Comparison of ENCODE assay signal across 8 cellular contexts in genomic region chr5:131640043-131640856, GRCh38. TPM values are rescaled to one million over a fixed set of nuclear protein-coding genes. Genes with fewer than 3 reads are reported as not detected.
DNase-seq lines count a peak whose midpoint lies in the region; ATAC-seq and TF ChIP-seq lines count a peak whose summit lies in the region.

No MANE protein-coding gene starts in this region.

- H3K4me1 Mint-ChIP-seq in IgD-negative memory B cell = peaks cover 14 to 22% (median 19%) of the 10 kb centered on the region in 3 donors
- peaks cover 7% of the 10 kb centered on the region for H3K4me1 Mint-ChIP-seq in progenitor cell of endocrine pancreas (ENCODE audit: low read depth)

- intact Hi-C loops in testis (cut with DNase I; ENCODE audit: low total_unique reads) = no loop called here

- peak overlapping the region; percentile 36 to 76 (median 37) for H3K27ac Mint-ChIP-seq in IgD-negative memory B cell
- no peak overlapping the region for H3K27ac Mint-ChIP-seq in progenitor cell of endocrine pancreas

- TF ChIP-seq POLR2A in testis (IDR thresholded peaks at IDR 0.05) = no peak

- no peaks in the 10 kb centered on the region for H3K9me3 ChIP-seq in testis

- 68 to 72% methylated on average over 5 of the region's 5 CpGs for WGBS in testis, 2 donors

- no peak overlapping the region for H3K4me3 ChIP-seq in testis

- DNase-seq in activated naive CD4-positive, alpha-beta T cell (lab: John Stamatoyannopoulos, UW) = peak in 3 of 4 experiments; percentile 9 to 46 (median 19)
- DNase-seq in stimulated activated CD4-positive, alpha-beta T cell treated with anti-CD3 and anti-CD28 coated beads, Interleukin-15, amount 100 ng/mL, for 48 hours (ENCODE audit: low read depth in 2 of 2) = peak; percentile 51 to 59
- no peak for DNase-seq in testis
- no peak for DNase-seq in putamen (ENCODE audit: low spot score)
- no peak for DNase-seq in progenitor cell of endocrine pancreas (ENCODE audit: low spot score, unreplicated experiment)

- H3K27me3 Mint-ChIP-seq in IgD-negative memory B cell (no peaks in the 10 kb centered on the region), progenitor cell of endocrine pancreas (no peaks in the 10 kb centered on the region)

- H3K27me3 ChIP-seq in testis = no peaks in the 10 kb centered on the region

- H3K4me3 Mint-ChIP-seq in IgD-negative memory B cell (peak overlapping the region in 1 of 4 donors; percentile 49), progenitor cell of endocrine pancreas (ENCODE audit: low read depth) (no peak overlapping the region)

- no peak for TF ChIP-seq CTCF in testis (IDR thresholded peaks at IDR 0.05)
- no peak for TF ChIP-seq CTCF in progenitor cell of endocrine pancreas (IDR thresholded peaks at IDR 0.05; ENCODE audit: unreplicated experiment)

- no peaks in the 10 kb centered on the region for H3K36me3 ChIP-seq in testis (ENCODE audit: low read depth, missing control alignments)

- H3K27ac ChIP-seq in testis = no peak overlapping the region

- H3K9me3 Mint-ChIP-seq in IgD-negative memory B cell = no peaks in the 10 kb centered on the region
- H3K9me3 Mint-ChIP-seq in progenitor cell of endocrine pancreas (ENCODE audit: low read depth) = no peaks in the 10 kb centered on the region

- ATAC-seq in GM18502 (IDR thresholded peaks at IDR 0.05; ENCODE audit: poor library complexity, unreplicated experiment) (peak; percentile 74), HG03571 (IDR thresholded peaks at IDR 0.05; ENCODE audit: unreplicated experiment) (no peak)

- H3K36me3 Mint-ChIP-seq in IgD-negative memory B cell (peaks cover 3% of the 10 kb centered on the region), progenitor cell of endocrine pancreas (ENCODE audit: insufficient read depth) (peaks cover 5% of the 10 kb centered on the region)

- H3K4me1 ChIP-seq in testis = peaks cover 8% of the 10 kb centered on the region

RNA-seq across cellular contexts. Expression of gene RAPGEF6, which starts 5.2 kb away (rescaled TPM):
- polyA plus RNA-seq in IgD-negative memory B cell (16.6 TPM), testis (ENCODE audit: insufficient read depth, low read depth, low replicate concordance) (27.6 TPM)
- total RNA-seq in testis (10 to 100 TPM; 40.1 to 59.0 TPM), progenitor cell of endocrine pancreas (28.4 and 29.1 TPM in 2 replicates)

Comparison
In these comparisons a context has a peak if more than half of its experiments do, and no peak if none do; other contexts are left out.
1. DNase-seq: peak in activated naive CD4-positive, alpha-beta T cell (3 of 4) and stimulated activated CD4-positive, alpha-beta T cell treated with anti-CD3 and anti-CD28 coated beads, Interleukin-15, amount 100 ng/mL, for 48 hours (2 of 2); none in testis (single experiment), putamen (single experiment) and progenitor cell of endocrine pancreas (single experiment).